Comparison of ENCODE assay signal across 20 cellular contexts in the genomic region with DNA sequence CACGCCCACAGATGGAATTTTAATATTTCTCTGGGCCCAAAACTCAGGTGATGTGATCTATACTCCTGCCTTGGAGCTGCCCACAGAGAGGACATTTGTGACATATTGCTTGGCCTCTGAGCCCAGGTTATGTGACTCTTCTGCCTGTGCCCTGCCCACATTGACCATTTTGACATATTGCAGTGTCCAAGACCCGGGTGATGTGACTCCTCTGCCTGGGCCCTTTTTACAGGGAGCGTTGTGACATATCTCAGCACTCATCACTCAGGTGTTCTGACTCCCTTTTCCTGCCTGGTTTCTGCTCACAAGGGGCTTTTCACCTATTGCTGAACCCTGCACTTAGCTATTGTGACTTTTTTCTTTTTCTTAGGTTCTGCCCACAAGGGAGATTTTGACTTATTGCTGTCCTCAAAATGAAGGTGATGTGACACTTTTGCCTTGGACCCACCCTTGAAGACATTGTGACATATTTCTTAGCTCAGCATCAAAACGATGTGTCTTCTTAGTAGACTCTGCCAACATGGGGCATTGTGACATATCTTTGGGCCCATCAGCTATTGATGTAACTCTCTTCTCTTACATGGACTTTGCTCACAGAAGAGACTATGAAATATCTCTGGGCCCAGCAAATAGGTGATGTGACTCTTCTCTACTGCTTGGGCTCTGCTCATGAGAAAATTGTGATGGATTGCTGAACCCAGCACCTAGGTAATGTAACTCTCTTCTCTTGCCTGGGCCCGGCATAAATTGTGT. TPM values are rescaled to one million over a fixed set of nuclear protein-coding genes. Genes with fewer than 3 reads are reported as not detected.
DNase-seq lines count a peak whose midpoint lies in the region; ATAC-seq, FAIRE-seq and TF ChIP-seq lines count a peak whose summit lies in the region.
"Had no signal": no experiment of that assay in that cellular context is flagged by ENCODE, and none has a peak within 500 bp of the region (broad histone marks: within the 10 kb centered on the region; RNA-seq: fewer than 3 reads in every experiment).

No MANE protein-coding gene starts in this region.

- peak; percentile 53 for DNase-seq in coronary artery (ENCODE audit: low spot score)
- DNase-seq in HepG2 (ENCODE audit: low spot score): no peak
- peak; percentile 54 for DNase-seq in osteocyte (ENCODE audit: extremely low spot score, unreplicated experiment)
- peak; percentile 29 to 67 for DNase-seq in vagina (ENCODE audit: extremely low spot score in 2 of 2)
- no peak for DNase-seq in activated CD4-positive, alpha-beta memory T cell treated with anti-CD3 and anti-CD28 coated beads, Interleukin-2, amount 10 ng/mL, durations not matched to agents 7 days and 5 days
- DNase-seq in cerebellum (ENCODE audit: low spot score): no peak
- no peak for DNase-seq in HPDE6-E6E7 (ENCODE audit: extremely low spot score)
- DNase-seq: ACHN; BE2C; C1 segment of cervical spinal cord; CD4-positive, CD25-positive, alpha-beta regulatory T cell; CD8-positive, alpha-beta memory T cell; COR-L47; GM23248 had no signal

- no peaks in the 10 kb centered on the region for H3K36me3 Mint-ChIP-seq in osteocyte (ENCODE audit: unreplicated experiment)
- no peaks in the 10 kb centered on the region for H3K36me3 Mint-ChIP-seq in activated CD4-positive, alpha-beta memory T cell treated with anti-CD3 and anti-CD28 coated beads, Interleukin-2, amount 10 ng/mL, durations not matched to agents 7 days and 5 days (ENCODE audit: low read depth)

- no peak overlapping the region for H3K4me3 Mint-ChIP-seq in osteocyte (ENCODE audit: unreplicated experiment)
- H3K4me3 Mint-ChIP-seq in activated CD4-positive, alpha-beta memory T cell treated with anti-CD3 and anti-CD28 coated beads, Interleukin-2, amount 10 ng/mL, durations not matched to agents 7 days and 5 days: no peak overlapping the region
- H3K4me3 Mint-ChIP-seq: CD4-positive, CD25-positive, alpha-beta regulatory T cell; CD8-positive, alpha-beta memory T cell had no signal

- TF ChIP-seq EP300 in HepG2 (IDR thresholded peaks at IDR 0.05; ENCODE audit: low read depth in 2 of 2, low read length in 2 of 2): no peak
- TF ChIP-seq EP300 in HepG2 (CRISPR knock-in tag; IDR thresholded peaks at IDR 0.05; ENCODE audit: borderline replicate concordance): no peak

- H3K9me3 ChIP-seq in HepG2 (ENCODE audit: low read length): no peaks in the 10 kb centered on the region
- no peaks in the 10 kb centered on the region for H3K9me3 ChIP-seq in vagina
- H3K9me3 ChIP-seq: BE2C, HAP-1 had no signal

- no peaks in the 10 kb centered on the region for H4K20me1 ChIP-seq in HepG2 (ENCODE audit: insufficient read depth, low read length)

- H3K4me1 Mint-ChIP-seq in osteocyte (ENCODE audit: unreplicated experiment): no peaks in the 10 kb centered on the region
- H3K4me1 Mint-ChIP-seq in activated CD4-positive, alpha-beta memory T cell treated with anti-CD3 and anti-CD28 coated beads, Interleukin-2, amount 10 ng/mL, durations not matched to agents 7 days and 5 days: no peaks in the 10 kb centered on the region
- H3K4me1 Mint-ChIP-seq: CD8-positive, alpha-beta memory T cell had no signal

- peaks cover 27% of the 10 kb centered on the region for H3K9me3 Mint-ChIP-seq in osteocyte (ENCODE audit: unreplicated experiment)
- H3K9me3 Mint-ChIP-seq in activated CD4-positive, alpha-beta memory T cell treated with anti-CD3 and anti-CD28 coated beads, Interleukin-2, amount 10 ng/mL, durations not matched to agents 7 days and 5 days: peaks cover 44% of the 10 kb centered on the region
- H3K9me3 Mint-ChIP-seq: CD8-positive, alpha-beta memory T cell had no signal

- H3K79me2 ChIP-seq in HepG2 (ENCODE audit: insufficient read depth, low read length): no peaks in the 10 kb centered on the region

- H2AFZ ChIP-seq in HepG2 (ENCODE audit: low read length): no peak overlapping the region
- H2AFZ ChIP-seq: GM23248 had no signal

- POLR2A ChIA-PET in HepG2 (lab: Yijun Ruan, JAX): no interaction called here
- POLR2A ChIA-PET in activated CD4-positive, alpha-beta memory T cell treated with anti-CD3 and anti-CD28 coated beads, Interleukin-2, amount 10 ng/mL, durations not matched to agents 7 days and 5 days (lab: Charles Lee): interaction anchor here (2.1 kb wide), 1 partner anchor 12 kb away, joined by 7 read pairs; a partner anchor contains a TSS

- TF ChIP-seq RAD21 in HepG2 (CRISPR knock-in tag; IDR thresholded peaks at IDR 0.05): no peak

- CTCF ChIA-PET in HepG2 (lab: Yijun Ruan, JAX; ENCODE audit: low intra/inter-chr PET ratio, low total read pairs): no interaction called here
- CTCF ChIA-PET in activated CD4-positive, alpha-beta memory T cell treated with anti-CD3 and anti-CD28 coated beads, Interleukin-2, amount 10 ng/mL, durations not matched to agents 7 days and 5 days (lab: Charles Lee): no interaction called here

- H3K4me1 ChIP-seq in HepG2 (ENCODE audit: insufficient read depth, low read length) (peaks cover 12% of the 10 kb centered on the region; the same call in 1 of the 2 replicates), vagina (no peaks in the 10 kb centered on the region)
- H3K4me1 ChIP-seq: BE2C, HAP-1 had no signal

- TF ChIP-seq POLR2A in HepG2 (IDR thresholded peaks at IDR 0.05; ENCODE audit: insufficient read depth in 1 of 2, low read depth in 2 of 2, low read length in 2 of 2) (no peak), vagina (IDR thresholded peaks at IDR 0.05) (no peak)

- H3K27ac ChIP-seq in coronary artery: no peak overlapping the region
- H3K27ac ChIP-seq in HepG2 (ENCODE audit: extremely low read length, insufficient read depth, low read length): no peak overlapping the region
- H3K27ac ChIP-seq in vagina: no peak overlapping the region
- H3K27ac ChIP-seq: GM23248 had no signal

- TF ChIP-seq CTCF in coronary artery (IDR thresholded peaks at IDR 0.05) (no peak), HepG2 (CRISPR knock-in tag; IDR thresholded peaks at IDR 0.05) (no peak), osteocyte (IDR thresholded peaks at IDR 0.05) (no peak), vagina (IDR thresholded peaks at IDR 0.05) (no peak)

- H3K27ac Mint-ChIP-seq in osteocyte (ENCODE audit: unreplicated experiment): no peak overlapping the region
- no peak overlapping the region for H3K27ac Mint-ChIP-seq in activated CD4-positive, alpha-beta memory T cell treated with anti-CD3 and anti-CD28 coated beads, Interleukin-2, amount 10 ng/mL, durations not matched to agents 7 days and 5 days
- H3K27ac Mint-ChIP-seq: CD4-positive, CD25-positive, alpha-beta regulatory T cell had no signal

- H3K4me3 ChIP-seq in coronary artery (no peak overlapping the region), HepG2 (replicated peaks in 1 of 3; ENCODE audit: insufficient read depth in 1 of 3, low read depth in 2 of 3, low read length in 3 of 3) (no peak overlapping the region), vagina (no peak overlapping the region)
- H3K4me3 ChIP-seq: GM23248, HAP-1 had no signal

- no peak overlapping the region for H3K9ac ChIP-seq in HepG2 (ENCODE audit: insufficient read depth, low read depth, low read length)
- H3K9ac ChIP-seq: GM23248 had no signal

- no peaks in the 10 kb centered on the region for H3K27me3 ChIP-seq in HepG2 (ENCODE audit: control insufficient read depth in 1 of 2, insufficient read depth in 2 of 2, low read length in 2 of 2)
- H3K27me3 ChIP-seq in vagina: no peaks in the 10 kb centered on the region
- H3K27me3 ChIP-seq: BE2C had no signal

- H3K4me2 ChIP-seq in HepG2 (ENCODE audit: low read depth, low read length): no peak overlapping the region

- H3K36me3 ChIP-seq in HepG2 (replicated peaks in 1 of 2; ENCODE audit: control insufficient read depth in 1 of 2, insufficient read depth in 2 of 2, low read length in 2 of 2): no peaks in the 10 kb centered on the region
- H3K36me3 ChIP-seq in vagina: no peaks in the 10 kb centered on the region
- H3K36me3 ChIP-seq: BE2C, HAP-1 had no signal

- ATAC-seq in HepG2: peak; percentile 62

- FAIRE-seq in HepG2 (lab: Jason Lieb, UNC): no peak
- FAIRE-seq: A204.1, D721Med, G401.6, GM12891, GM18507 had no signal

- WGBS in HepG2 (ENCODE audit: low lambda C conversion rate): 16% methylated on average over 5 of the region's 5 CpGs

- intact Hi-C loops in HepG2 (cut with micrococcal nuclease; ENCODE audit: unreplicated experiment) (no loop called here), vagina (cut with DNase I) (no loop called here)

- no peaks in the 10 kb centered on the region for H3K27me3 Mint-ChIP-seq in osteocyte (ENCODE audit: unreplicated experiment)
- no peaks in the 10 kb centered on the region for H3K27me3 Mint-ChIP-seq in activated CD4-positive, alpha-beta memory T cell treated with anti-CD3 and anti-CD28 coated beads, Interleukin-2, amount 10 ng/mL, durations not matched to agents 7 days and 5 days
- H3K27me3 Mint-ChIP-seq: CD4-positive, CD25-positive, alpha-beta regulatory T cell; CD8-positive, alpha-beta memory T cell had no signal

- BruUV-seq in HepG2 (replicated peaks; lab: Mats Ljungman, UMichigan): no TSS peak

- in situ Hi-C loops in HepG2 (cut with HindIII; ENCODE audit: extremely low pct_ligation_motif_present, low pct_unique_long_range_greater_than_20kb): no loop called here

RNA-seq across cellular contexts. Expression of a gene that starts 11.0 kb away (rescaled TPM):
- total RNA-seq in HepG2 (2016; rRNA removed; fragmentation: Illumina TruSeq; extraction: Trizol) (5.4 and 9.4 TPM in 2 replicates), osteocyte (2.4 and 2.6 TPM in 2 replicates), vagina (9.3 TPM), cerebellum (16.5 TPM)
- 0.44 and 0.61 TPM in 2 replicates for total RNA-seq in HepG2 (2016; cell fraction: cytosol; rRNA removed; fragmentation: Illumina TruSeq; extraction: Trizol; ENCODE audit: low read depth)
- total RNA-seq in HepG2 (2016; cell fraction: insoluble cytoplasmic fraction; rRNA removed; fragmentation: Illumina TruSeq; extraction: Trizol): 5.3 and 9.7 TPM in 2 replicates
- total RNA-seq in HepG2 (2016; cell fraction: membrane; rRNA removed; fragmentation: Illumina TruSeq; extraction: Trizol): 1.9 and 2.0 TPM in 2 replicates
- 11.3 and 12.4 TPM in 2 replicates for total RNA-seq in HepG2 (2016; cell fraction: nucleus; rRNA removed; fragmentation: Illumina TruSeq; extraction: Trizol)
- polyA plus RNA-seq in HepG2 (2011; rRNA removed): 1.6 and 2.5 TPM in 2 replicates
- polyA plus RNA-seq in HepG2 (2011; cell fraction: cytosol; rRNA removed): 0.96 and 1.1 TPM in 2 replicates
- polyA plus RNA-seq in HepG2 (2011; cell fraction: nucleus; rRNA removed): 3.7 and 4.7 TPM in 2 replicates
- polyA plus RNA-seq in HepG2 (2012): 1.6 and 1.9 TPM in 2 replicates
- polyA plus RNA-seq in HepG2 (2016; cell fraction: cytosol; fragmentation: Illumina TruSeq; extraction: Trizol; ENCODE audit: low read depth): 0.19 and 0.23 TPM in 2 replicates
- polyA plus RNA-seq in HepG2 (2016; cell fraction: insoluble cytoplasmic fraction; fragmentation: Illumina TruSeq; extraction: Trizol; ENCODE audit: low read depth): 7.7 and 8.6 TPM in 2 replicates
- polyA plus RNA-seq in HepG2 (2016; cell fraction: membrane; fragmentation: Illumina TruSeq; extraction: Trizol; ENCODE audit: low read depth): 0.73 and 0.80 TPM in 2 replicates
- polyA plus RNA-seq in HepG2 (2016; cell fraction: nucleus; fragmentation: Illumina TruSeq; extraction: Trizol; ENCODE audit: insufficient read depth, low read depth): 23.0 and 26.1 TPM in 2 replicates
- 1.4 TPM in 2 replicates for polyA minus RNA-seq in HepG2 (2011; rRNA and poly(A)+ RNA removed; ENCODE audit: low replicate concordance)
- polyA minus RNA-seq in HepG2 (2011; cell fraction: cytosol; rRNA and poly(A)+ RNA removed): 2.6 and 2.9 TPM in 2 replicates
- polyA minus RNA-seq in HepG2 (2011; cell fraction: nucleus; rRNA and poly(A)+ RNA removed): 9.6 and 11.2 TPM in 2 replicates
- 10 to 100 TPM; 19.5 to 20.0 TPM for total RNA-seq in activated CD4-positive, alpha-beta memory T cell treated with anti-CD3 and anti-CD28 coated beads, Interleukin-2, amount 10 ng/mL, durations not matched to agents 7 days and 5 days

Comparison
In these comparisons a context has a peak if more than half of its experiments do, and no peak if none do; other contexts are left out.
1. DNase-seq: peak in coronary artery (single experiment), osteocyte (single experiment) and vagina (2 of 2); none in HepG2 (single experiment), activated CD4-positive, alpha-beta memory T cell treated with anti-CD3 and anti-CD28 coated beads, Interleukin-2, amount 10 ng/mL, durations not matched to agents 7 days and 5 days (single experiment), cerebellum (single experiment) and HPDE6-E6E7 (single experiment).